Comparison of ENCODE assay signal across 10 cellular contexts in the genomic region with DNA sequence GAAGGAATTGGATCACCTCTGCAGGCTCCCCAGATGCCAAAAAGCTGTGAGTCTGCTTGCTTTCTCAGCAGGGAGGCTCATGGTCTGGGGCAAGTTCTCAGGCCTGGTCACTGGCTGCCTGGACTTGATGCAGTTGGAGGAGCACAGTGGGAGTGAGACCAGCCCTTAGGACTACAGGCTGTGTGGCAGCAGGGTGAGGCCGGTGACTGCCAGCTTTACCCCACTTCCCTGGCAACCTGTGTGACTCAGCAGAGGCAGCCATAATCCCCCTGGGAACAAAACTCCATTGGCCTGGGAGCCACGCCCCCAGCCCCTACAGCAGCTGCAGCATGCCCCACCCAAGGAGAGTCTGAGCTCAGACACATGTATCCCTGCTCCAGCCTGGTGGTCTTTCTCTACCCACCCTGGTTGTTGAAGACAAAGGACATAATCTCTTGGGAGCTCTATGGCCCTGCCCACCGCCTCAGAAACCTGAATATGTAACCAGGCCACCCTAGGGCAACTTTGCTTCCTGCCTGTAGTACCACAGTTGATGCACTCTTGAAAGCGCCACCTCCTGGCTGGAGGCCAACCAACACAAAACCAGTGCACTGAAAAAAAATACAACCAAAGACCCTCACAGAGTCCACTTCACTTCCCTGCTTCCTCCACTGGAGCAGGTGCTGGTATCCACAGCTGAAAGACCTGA.
DNase-seq lines count a peak whose midpoint lies in the region; ATAC-seq and TF ChIP-seq lines count a peak whose summit lies in the region.
"Had no signal": no experiment of that assay in that cellular context is flagged by ENCODE, and none has a peak within 500 bp of the region (broad histone marks: within the 10 kb centered on the region; RNA-seq: fewer than 3 reads in every experiment).

No MANE protein-coding gene starts in this region.

- H3K27ac Mint-ChIP-seq in neural progenitor cell: peak overlapping the region; percentile 33

- no peaks in the 10 kb centered on the region for H3K27me3 ChIP-seq in HUES48 (ENCODE audit: control insufficient read depth, insufficient read depth, low read length)
- H3K27me3 ChIP-seq in neural progenitor cell: no peaks in the 10 kb centered on the region

- no peak overlapping the region for H3K4me3 Mint-ChIP-seq in neural progenitor cell

- H3K4me3 ChIP-seq in HUES48 (ENCODE audit: low read depth, low read length) (no peak overlapping the region), neural progenitor cell (no peak overlapping the region)
- H3K4me3 ChIP-seq: SK-N-MC had no signal

- TF ChIP-seq CTCF in neural progenitor cell (IDR thresholded peaks at IDR 0.05): peak; percentile 47

- H3K36me3 ChIP-seq in HUES48 (ENCODE audit: control insufficient read depth, insufficient read depth, low read length) (no peaks in the 10 kb centered on the region), neural progenitor cell (no peaks in the 10 kb centered on the region)

- H4K20me1 ChIP-seq in neural progenitor cell (ENCODE audit: low read depth): no peaks in the 10 kb centered on the region

- H3K4me1 Mint-ChIP-seq in neural progenitor cell: peaks cover 11% of the 10 kb centered on the region

- H3K27ac ChIP-seq in HUES48 (ENCODE audit: low read depth, low read length): peak overlapping the region; percentile 40
- no peak overlapping the region for H3K27ac ChIP-seq in neural progenitor cell
- H3K27ac ChIP-seq: SK-N-MC had no signal

- H3K4me1 ChIP-seq in HUES48 (ENCODE audit: control insufficient read depth, insufficient read depth, low read length) (peaks cover 27% of the 10 kb centered on the region), neural progenitor cell (peaks cover 20% of the 10 kb centered on the region)

- H3K79me2 ChIP-seq in neural progenitor cell (ENCODE audit: low read depth): no peaks in the 10 kb centered on the region

- H3K9me3 ChIP-seq in HUES48 (ENCODE audit: control insufficient read depth, insufficient read depth, low read length): no peaks in the 10 kb centered on the region
- H3K9me3 ChIP-seq in neural progenitor cell (ENCODE audit: low read depth): no peaks in the 10 kb centered on the region

- peaks cover 4% of the 10 kb centered on the region for H3K27me3 Mint-ChIP-seq in neural progenitor cell (ENCODE audit: insufficient read depth, low read depth)

- H3K9ac ChIP-seq in HUES48 (ENCODE audit: low read depth, low read length): no peak overlapping the region
- H3K9ac ChIP-seq in neural progenitor cell: no peak overlapping the region

- H3K9me3 Mint-ChIP-seq in neural progenitor cell: peaks cover 3% of the 10 kb centered on the region

- H3F3A ChIP-seq in neural progenitor cell (ENCODE audit: low read depth): peaks cover 7% of the 10 kb centered on the region

- H2AFZ ChIP-seq in neural progenitor cell (replicated peaks): peak overlapping the region; percentile 80

- no peaks in the 10 kb centered on the region for H3K36me3 Mint-ChIP-seq in neural progenitor cell

- intact Hi-C loops in left colon (cut with DNase I, micrococcal nuclease): no loop called here

- DNase-seq in activated CD4-positive, alpha-beta T cell treated with anti-CD3 and anti-CD28 coated beads for 48 hours: peak; percentile 30
- DNase-seq in activated CD4-positive, alpha-beta T cell treated with anti-CD3 and anti-CD28 coated beads for 1 hour: no peak
- DNase-seq in T1000 (lab: John Stamatoyannopoulos, UW) (peak; percentile 47), neural progenitor cell (ENCODE audit: low spot score) (peak; percentile 49), left colon (no peak)
- DNase-seq: NCI-H2227 treated with DMSO at 0.1 percent for 48 hours had no signal

- H3K4me2 ChIP-seq in neural progenitor cell: no peak overlapping the region

- ATAC-seq in GM19467 (IDR thresholded peaks at IDR 0.05; ENCODE audit: unreplicated experiment): no peak
- ATAC-seq in left colon: no peak
- ATAC-seq in GM21528 (IDR thresholded peaks at IDR 0.05; ENCODE audit: low FRiP score, unreplicated experiment): no peak

Comparison
In these comparisons a context has a peak if more than half of its experiments do, and no peak if none do; other contexts are left out.
1. DNase-seq: peak in activated CD4-positive, alpha-beta T cell treated with anti-CD3 and anti-CD28 coated beads for 48 hours (single experiment), T1000 (single experiment) and neural progenitor cell (single experiment); none in activated CD4-positive, alpha-beta T cell treated with anti-CD3 and anti-CD28 coated beads for 1 hour (single experiment) and left colon (0 of 2).